19 cellular contexts compared by ENCODE assay signal in the genomic region with DNA sequence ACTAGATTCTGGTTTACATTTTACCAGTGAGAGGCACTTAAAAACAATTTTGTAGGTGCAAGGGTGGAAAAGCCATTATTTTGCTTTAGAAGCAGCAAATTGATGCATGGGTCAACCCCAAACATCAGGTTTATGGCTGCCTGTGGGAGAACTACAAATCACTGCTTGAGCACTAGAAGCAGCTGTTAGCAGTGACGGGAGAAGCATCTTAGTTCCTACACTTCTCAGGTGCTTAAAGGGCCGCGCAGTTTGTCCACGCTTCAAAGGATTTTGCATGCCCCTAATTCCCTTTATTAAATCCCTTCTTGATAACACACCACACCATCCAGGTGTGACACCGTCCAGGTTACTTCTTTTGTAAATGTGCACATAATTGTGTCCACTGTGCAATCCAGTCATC.
"Had no signal": no experiment of that assay in that cellular context is flagged by ENCODE, and none has a peak within 500 bp of the region (broad histone marks: within the 10 kb centered on the region; RNA-seq: fewer than 3 reads in every experiment).

No MANE protein-coding gene starts in this region.

- DNase-seq: KBM-7, MG63, NCI-H1092, NCI-H1105 treated with DMSO at 0.1 percent for 48 hours, NCI-H1436 treated with DMSO at 0.1 percent for 48 hours, NCI-H1694, NCI-H187 treated with DMSO at 0.1 percent for 48 hours, NCI-H2029 treated with DMSO at 0.1 percent for 48 hours, NCI-H2171, NCI-H226, NCI-H446, NCI-H510A, NCI-H524 treated with DMSO at 0.1 percent for 48 hours, NCI-H748 treated with DMSO at 0.1 percent for 48 hours, Right ventricle myocardium superior, RPMI8226, SK-N-SH, SW 1271, T-cell had no signal
